ENCODE assay signal across 9 cellular contexts in genomic region chr1:205313681-205314308, GRCh38. TPM values are rescaled to one million over a fixed set of nuclear protein-coding genes. Genes with fewer than 3 reads are reported as not detected.
DNase-seq lines count a peak whose midpoint lies in the region; ATAC-seq and TF ChIP-seq lines count a peak whose summit lies in the region.
"Had no signal": no experiment of that assay in that cellular context is flagged by ENCODE, and none has a peak within 500 bp of the region (broad histone marks: within the 10 kb centered on the region; RNA-seq: fewer than 3 reads in every experiment).

No MANE protein-coding gene starts in this region.

- DNase-seq in activated CD4-positive, alpha-beta T cell treated with anti-CD3 and anti-CD28 coated beads for 4 hours = peak; percentile 7 to 16
- no peak for DNase-seq in activated CD4-positive, alpha-beta T cell treated with anti-CD3 and anti-CD28 coated beads, Interleukin-2, amount 50 U/mL, for 4 hours
- DNase-seq in NCI-H2227 treated with DMSO at 0.1 percent for 48 hours (lab: John Stamatoyannopoulos, UW) (peak; percentile 53), amygdala (lab: John Stamatoyannopoulos, UW) (peak in 41 of 56 donors; percentile 8 to 68 (median 37)), right atrium auricular region (ENCODE audit: low spot score) (peak; percentile 66), psoas muscle (peak; percentile 37 to 71), BE2C (no peak), T-helper 9 cell (no peak)
- DNase-seq: DND-41 had no signal

- 14 to 27% (median 21%) methylated on average over 18 of the region's 18 CpGs for WGBS in psoas muscle, 3 donors

- no peaks in the 10 kb centered on the region for H3K36me3 ChIP-seq in right atrium auricular region
- H3K36me3 ChIP-seq in psoas muscle (ENCODE audit: insufficient read depth in 1 of 2, low read depth in 1 of 2) = peaks cover 0 to 29% of the 10 kb centered on the region in 2 donors
- H3K36me3 ChIP-seq in BE2C = no peaks in the 10 kb centered on the region

- TF ChIP-seq CTCF in right atrium auricular region (IDR thresholded peaks at IDR 0.05) (no peak), psoas muscle (IDR thresholded peaks at IDR 0.05) (no peak), BE2C (IDR thresholded peaks at IDR 0.05; ENCODE audit: low read depth, low read length) (no peak)

- intact Hi-C loops in psoas muscle (cut with DNase I) = no loop called here

- H3K4me3 ChIP-seq in right atrium auricular region (peak overlapping the region in 1 of 2 donors; percentile 21), psoas muscle (peak overlapping the region; percentile 29), BE2C (ENCODE audit: low read depth, low read length) (no peak overlapping the region)

- no peaks in the 10 kb centered on the region for H3K27me3 ChIP-seq in right atrium auricular region
- H3K27me3 ChIP-seq in psoas muscle (ENCODE audit: insufficient read depth in 3 of 3, low read length in 2 of 3) = no peaks in the 10 kb centered on the region
- no peaks in the 10 kb centered on the region for H3K27me3 ChIP-seq in BE2C

- peaks cover 0 to 50% of the 10 kb centered on the region in 2 donors for H3K4me1 ChIP-seq in right atrium auricular region
- peaks cover 51% of the 10 kb centered on the region for H3K4me1 ChIP-seq in psoas muscle
- peaks cover 30% of the 10 kb centered on the region for H3K4me1 ChIP-seq in BE2C

- H3K9me3 ChIP-seq in right atrium auricular region (no peaks in the 10 kb centered on the region), psoas muscle (no peaks in the 10 kb centered on the region), BE2C (no peaks in the 10 kb centered on the region)

- ATAC-seq in psoas muscle = peak in 3 of 4 donors; percentile 25 to 48 (median 46)

- H3K27ac ChIP-seq in right atrium auricular region (peak overlapping the region; percentile 61 to 82), psoas muscle (peak overlapping the region; percentile 67)

RNA-seq across cellular contexts. Expression of gene NUAK2, which starts 7.8 kb away (rescaled TPM):
- total RNA-seq in right atrium auricular region (1 to 10 TPM in 1 of 2 donors, under 1 TPM in 1; 0.67 to 1.7 TPM), psoas muscle (1 to 10 TPM in 3 of 4 donors, under 1 TPM in 1; 0.55 to 1.3 (median 1.2) TPM)
- under 1 TPM; 0.20 to 0.48 (median 0.22) TPM for polyA plus RNA-seq in psoas muscle
- 0.66 TPM for polyA plus RNA-seq in BE2C (2012; ENCODE audit: insufficient read depth, insufficient read length, low read depth)

RNA-seq across cellular contexts. Expression of gene KLHDC8A, which starts 42.9 kb away (rescaled TPM):
- total RNA-seq in right atrium auricular region = under 1 TPM in 1 of 2 donors, not detected in 1; 0.24 TPM
- total RNA-seq in psoas muscle = not detected
- under 1 TPM; 0.01 to 0.24 (median 0.03) TPM for polyA plus RNA-seq in psoas muscle
- polyA plus RNA-seq in BE2C (2012; ENCODE audit: insufficient read depth, insufficient read length, low read depth) = 3.2 TPM

Comparison
In these comparisons a context has a peak if more than half of its experiments do, and no peak if none do; other contexts are left out.
1. DNase-seq: peak in activated CD4-positive, alpha-beta T cell treated with anti-CD3 and anti-CD28 coated beads for 4 hours (2 of 2), NCI-H2227 treated with DMSO at 0.1 percent for 48 hours (single experiment), amygdala (41 of 56), right atrium auricular region (single experiment) and psoas muscle (2 of 2); none in activated CD4-positive, alpha-beta T cell treated with anti-CD3 and anti-CD28 coated beads, Interleukin-2, amount 50 U/mL, for 4 hours (0 of 2), BE2C (single experiment) and T-helper 9 cell (single experiment).